ENCODE assay signal across 19 cellular contexts in genomic region chr9:72349240-72349639, GRCh38. TPM values are rescaled to one million over a fixed set of nuclear protein-coding genes. Genes with fewer than 3 reads are reported as not detected.
DNase-seq lines count a peak whose midpoint lies in the region; ATAC-seq and TF ChIP-seq lines count a peak whose summit lies in the region.
"Had no signal": no experiment of that assay in that cellular context is flagged by ENCODE, and none has a peak within 500 bp of the region (broad histone marks: within the 10 kb centered on the region; RNA-seq: fewer than 3 reads in every experiment).

No MANE protein-coding gene starts in this region.

- peaks cover 6% of the 10 kb centered on the region for H3K4me1 Mint-ChIP-seq in stimulated activated naive CD8-positive, alpha-beta T cell treated with anti-CD3 and anti-CD28 coated beads, Interleukin-15, amount 100 ng/mL, for 72 hours

- ATAC-seq in stimulated activated naive CD8-positive, alpha-beta T cell treated with anti-CD3 and anti-CD28 coated beads, Interleukin-15, Interleukin-2, amounts not matched to agents 100 U/mL and 50 U/mL, for 24 hours = peak; percentile 70
- no peak for ATAC-seq in stimulated activated naive CD8-positive, alpha-beta T cell treated with anti-CD3 and anti-CD28 coated beads, Interleukin-15, amount 100 ng/mL, for 72 hours
- ATAC-seq: HCT116 had no signal

- H3K79me1 ChIP-seq in mesenchymal stem cell (replicated peaks; ENCODE audit: low read length, poor library complexity, severe bottlenecking) = no peaks in the 10 kb centered on the region

- H3K9ac ChIP-seq in mesenchymal stem cell (ENCODE audit: low read length) = no peak overlapping the region

- H3K27ac ChIP-seq in mesenchymal stem cell (ENCODE audit: low read length, poor library complexity, severe bottlenecking) = no peak overlapping the region
- H3K27ac ChIP-seq: Peyer's patch had no signal

- no peak overlapping the region for H4K91ac ChIP-seq in mesenchymal stem cell (ENCODE audit: low read length)

- no peak overlapping the region for H2AFZ ChIP-seq in mesenchymal stem cell (ENCODE audit: low read depth, low read length)

- intact Hi-C loops in lower leg skin (cut with DNase I; ENCODE audit: low total_unique reads) = no loop called here

- H3K4me3 Mint-ChIP-seq in stimulated activated naive CD8-positive, alpha-beta T cell treated with anti-CD3 and anti-CD28 coated beads, Interleukin-15, amount 100 ng/mL, for 72 hours = no peak overlapping the region

- no peaks in the 10 kb centered on the region for H3K9me3 Mint-ChIP-seq in stimulated activated naive CD8-positive, alpha-beta T cell treated with anti-CD3 and anti-CD28 coated beads, Interleukin-15, amount 100 ng/mL, for 72 hours

- DNase-seq in activated CD4-positive, alpha-beta T cell treated with anti-CD3 and anti-CD28 coated beads for 48 hours = peak; percentile 12
- DNase-seq in activated CD4-positive, alpha-beta T cell treated with anti-CD3 and anti-CD28 coated beads, Interleukin-2, amount 50 U/mL, for 4 hours = no peak
- no peak for DNase-seq in stimulated activated naive CD8-positive, alpha-beta T cell treated with anti-CD3 and anti-CD28 coated beads, Interleukin-15, Interleukin-2, amounts not matched to agents 100 U/mL and 50 U/mL, for 24 hours
- DNase-seq in stimulated activated naive CD8-positive, alpha-beta T cell treated with anti-CD3 and anti-CD28 coated beads, Interleukin-15, amount 100 ng/mL, for 72 hours = no peak
- DNase-seq in mesenchymal stem cell (peak; percentile 23), middle frontal gyrus (ENCODE audit: extremely low spot score, low spot score) (no peak), lower leg skin (ENCODE audit: low spot score in 2 of 2) (no peak), NCI-H345 treated with DMSO at 0.1 percent for 48 hours (lab: John Stamatoyannopoulos, UW; ENCODE audit: unreplicated experiment) (no peak)
- DNase-seq: DMS153, DND-41, IMR-90, KG1, MG63, NCI-H1105 treated with DMSO at 0.1 percent for 48 hours, NCI-H2029, NCI-H526 treated with DMSO at 0.1 percent for 48 hours, Peyer's patch, SHP77 treated with DMSO at 0.1 percent for 48 hours had no signal

- H2BK5ac ChIP-seq in mesenchymal stem cell (ENCODE audit: low read depth, low read length, poor library complexity, severe bottlenecking) = no peak overlapping the region

- no peak overlapping the region for H3K23ac ChIP-seq in mesenchymal stem cell (ENCODE audit: low read length in 2 of 2)

- no peak overlapping the region for H2BK12ac ChIP-seq in mesenchymal stem cell (ENCODE audit: low read length in 2 of 2)

- H3K27me3 Mint-ChIP-seq in stimulated activated naive CD8-positive, alpha-beta T cell treated with anti-CD3 and anti-CD28 coated beads, Interleukin-15, amount 100 ng/mL, for 72 hours = no peaks in the 10 kb centered on the region

- H3K4me1 ChIP-seq in mesenchymal stem cell (ENCODE audit: control insufficient read depth, insufficient read depth, low read depth, low read length) = peaks cover 1% of the 10 kb centered on the region
- H3K4me1 ChIP-seq: Peyer's patch had no signal

- no peak for TF ChIP-seq CTCF in lower leg skin (IDR thresholded peaks at IDR 0.05)

- no peak overlapping the region for H3K14ac ChIP-seq in mesenchymal stem cell (ENCODE audit: low read length in 2 of 2)

- no peaks in the 10 kb centered on the region for H3K9me3 ChIP-seq in mesenchymal stem cell (ENCODE audit: control insufficient read depth, low read length)
- H3K9me3 ChIP-seq: MG63, Peyer's patch had no signal

- no peak overlapping the region for H3K18ac ChIP-seq in mesenchymal stem cell (ENCODE audit: low read depth in 1 of 2, low read length in 2 of 2)

- H4K8ac ChIP-seq in mesenchymal stem cell (ENCODE audit: low read length) = no peak overlapping the region

- H3K4me2 ChIP-seq in mesenchymal stem cell (ENCODE audit: low read length, poor library complexity, severe bottlenecking) = no peak overlapping the region

- H3K27me3 ChIP-seq in mesenchymal stem cell (ENCODE audit: control insufficient read depth in 1 of 2, insufficient read depth in 1 of 2, low read length in 2 of 2) = no peaks in the 10 kb centered on the region
- H3K27me3 ChIP-seq: MG63, Peyer's patch had no signal

- H3K27ac Mint-ChIP-seq in stimulated activated naive CD8-positive, alpha-beta T cell treated with anti-CD3 and anti-CD28 coated beads, Interleukin-15, amount 100 ng/mL, for 72 hours = no peak overlapping the region

- H3K4me3 ChIP-seq in mesenchymal stem cell (ENCODE audit: insufficient read depth in 1 of 2, low read depth in 1 of 2, low read length in 2 of 2) = no peak overlapping the region
- H3K4me3 ChIP-seq in lower leg skin (ENCODE audit: low read depth, poor library complexity, severe bottlenecking) = no peak overlapping the region
- H3K4me3 ChIP-seq: MG63, Peyer's patch had no signal

- H2BK120ac ChIP-seq in mesenchymal stem cell (ENCODE audit: low read depth, low read length) = no peak overlapping the region

- H2BK15ac ChIP-seq in mesenchymal stem cell (ENCODE audit: low read depth, poor library complexity, severe bottlenecking) = no peak overlapping the region

- no CpG with 5 or more reads among the region's 2 CpGs for WGBS in mesenchymal stem cell
- 79 to 86% methylated on average over 2 of the region's 2 CpGs for WGBS in lower leg skin, 2 donors

- no peak overlapping the region for H2AK5ac ChIP-seq in mesenchymal stem cell (ENCODE audit: low read length, severe bottlenecking)

- TF ChIP-seq POLR2A in lower leg skin (IDR thresholded peaks at IDR 0.05) = no peak

- H3K36me3 ChIP-seq in mesenchymal stem cell (ENCODE audit: control insufficient read depth in 1 of 2, insufficient read depth in 2 of 2, low read depth in 1 of 2, low read length in 2 of 2) = peaks cover 0 to 22% of the 10 kb centered on the region in 2 experiments

- no peak overlapping the region for H3K4ac ChIP-seq in mesenchymal stem cell (ENCODE audit: low read depth in 1 of 2, low read length in 2 of 2)

RNA-seq across cellular contexts. Expression of gene ZFAND5, which starts 15.8 kb away (rescaled TPM):
- 183 TPM for polyA plus RNA-seq in mesenchymal stem cell (2013, experiment 1 of 2)
- polyA plus RNA-seq in mesenchymal stem cell (2013, experiment 2 of 2) = 181 TPM
- 100 to 1,000 TPM in 3 of 4 donors, 10 to 100 TPM in 1; 99.6 to 305 (median 127) TPM for total RNA-seq in lower leg skin

Comparison
In these comparisons a context has a peak if more than half of its experiments do, and no peak if none do; other contexts are left out.
1. DNase-seq: peak in activated CD4-positive, alpha-beta T cell treated with anti-CD3 and anti-CD28 coated beads for 48 hours (single experiment) and mesenchymal stem cell (single experiment); none in activated CD4-positive, alpha-beta T cell treated with anti-CD3 and anti-CD28 coated beads, Interleukin-2, amount 50 U/mL, for 4 hours (0 of 2), stimulated activated naive CD8-positive, alpha-beta T cell treated with anti-CD3 and anti-CD28 coated beads, Interleukin-15, Interleukin-2, amounts not matched to agents 100 U/mL and 50 U/mL, for 24 hours (single experiment), stimulated activated naive CD8-positive, alpha-beta T cell treated with anti-CD3 and anti-CD28 coated beads, Interleukin-15, amount 100 ng/mL, for 72 hours (0 of 2), middle frontal gyrus (single experiment), lower leg skin (0 of 2) and NCI-H345 treated with DMSO at 0.1 percent for 48 hours (single experiment).